Comparison of ENCODE assay signal across 7 cellular contexts in genomic region chr14:106706488-106706887, GRCh38.
DNase-seq lines count a peak whose midpoint lies in the region; ATAC-seq and TF ChIP-seq lines count a peak whose summit lies in the region.
"Not testable (repeated sequence)": the region's sequence is repeated elsewhere in the genome, so short reads cannot be mapped to it uniquely, and the experiment has no call there.

No MANE protein-coding gene starts in this region.

- H3K4me3 ChIP-seq in CD8-positive, alpha-beta T cell (ENCODE audit: low read depth, low read length); Karpas-422 (ENCODE audit: low read length); OCI-LY7 (ENCODE audit: low read depth, low read length, poor library complexity, severe bottlenecking): not testable (repeated sequence)

- not testable (repeated sequence) for H2AFZ ChIP-seq in Karpas-422 (ENCODE audit: low read length); OCI-LY7 (ENCODE audit: low read length)

- H3K9me2 ChIP-seq in Karpas-422 (replicated peaks; ENCODE audit: insufficient read depth, low read length); OCI-LY7 (ENCODE audit: insufficient read depth, low read length): not testable (repeated sequence)

- not testable (repeated sequence) for H3K9ac ChIP-seq in Karpas-422 (ENCODE audit: low read length)

- not testable (repeated sequence) for H3K4me2 ChIP-seq in Karpas-422 (ENCODE audit: low read depth, low read length, poor library complexity, severe bottlenecking); OCI-LY7 (ENCODE audit: low read length)

- H3K9me3 Mint-ChIP-seq in CD8-positive, alpha-beta T cell; activated naive CD4-positive, alpha-beta T cell treated with anti-CD3 and anti-CD28 coated beads, Interleukin-2, amount 10 ng/mL, durations not matched to agents 7 days and 5 days: not testable (repeated sequence)

- H3K79me2 ChIP-seq in Karpas-422 (ENCODE audit: low read length); OCI-LY7 (ENCODE audit: insufficient read depth, low read depth, low read length): not testable (repeated sequence)

- not testable (repeated sequence) for H3K4me3 Mint-ChIP-seq in CD8-positive, alpha-beta T cell; activated naive CD4-positive, alpha-beta T cell treated with anti-CD3 and anti-CD28 coated beads, Interleukin-2, amount 10 ng/mL, durations not matched to agents 7 days and 5 days

- H4K20me1 ChIP-seq in Karpas-422 (ENCODE audit: insufficient read depth, low read depth, low read length); OCI-LY7 (ENCODE audit: insufficient read depth, low read length): not testable (repeated sequence)

- not testable (repeated sequence) for BruUV-seq in OCI-LY7 (replicated peaks; lab: Mats Ljungman, UMichigan)

- not testable (repeated sequence) for H3K36me3 ChIP-seq in CD8-positive, alpha-beta T cell (ENCODE audit: insufficient read depth, low read length); Karpas-422 (ENCODE audit: insufficient read depth, low read length); OCI-LY7 (ENCODE audit: insufficient read depth, low read length)

- H3K4me1 Mint-ChIP-seq in CD8-positive, alpha-beta T cell (ENCODE audit: low read depth), result not testable (repeated sequence)
- peaks cover 12% of the 10 kb centered on the region for H3K4me1 Mint-ChIP-seq in activated naive CD4-positive, alpha-beta T cell treated with anti-CD3 and anti-CD28 coated beads, Interleukin-2, amount 10 ng/mL, durations not matched to agents 7 days and 5 days

- H3K4me1 ChIP-seq in CD8-positive, alpha-beta T cell (ENCODE audit: insufficient read depth, low read length); Karpas-422 (ENCODE audit: low read length); OCI-LY7 (ENCODE audit: insufficient read depth, low read length, poor library complexity, severe bottlenecking): not testable (repeated sequence)

- peak; percentile 61 for ATAC-seq in CD8-positive, alpha-beta T cell

- H3K36me3 Mint-ChIP-seq in CD8-positive, alpha-beta T cell; activated naive CD4-positive, alpha-beta T cell treated with anti-CD3 and anti-CD28 coated beads, Interleukin-2, amount 10 ng/mL, durations not matched to agents 7 days and 5 days: not testable (repeated sequence)

- POLR2A ChIA-PET in CD8-positive, alpha-beta T cell (lab: Charles Lee); OCI-LY7 (lab: Charles Lee): not testable (repeated sequence)

- H3K27ac Mint-ChIP-seq in CD8-positive, alpha-beta T cell; activated naive CD4-positive, alpha-beta T cell treated with anti-CD3 and anti-CD28 coated beads, Interleukin-2, amount 10 ng/mL, durations not matched to agents 7 days and 5 days: not testable (repeated sequence)

- CTCF ChIA-PET in CD8-positive, alpha-beta T cell (lab: Charles Lee), result interaction anchor here (1.2 to 1.8 kb wide), 2 partner anchors 12 to 45 kb away, joined by 5 to 6 read pairs; no protein-coding TSS in a partner anchor
- CTCF ChIA-PET in OCI-LY7 (lab: Charles Lee; ENCODE audit: unreplicated experiment); activated naive CD4-positive, alpha-beta T cell treated with anti-CD3 and anti-CD28 coated beads, Interleukin-2, amount 10 ng/mL, durations not matched to agents 7 days and 5 days (lab: Charles Lee): not testable (repeated sequence)

- H3K27ac ChIP-seq in CD8-positive, alpha-beta T cell (ENCODE audit: low read depth, low read length); Karpas-422 (ENCODE audit: low read length); OCI-LY7 (ENCODE audit: low read depth, low read length, poor library complexity, severe bottlenecking): not testable (repeated sequence)

- H3K9me3 ChIP-seq in CD8-positive, alpha-beta T cell (ENCODE audit: low read length); Karpas-422 (ENCODE audit: low read length); OCI-LY7 (ENCODE audit: low read length): not testable (repeated sequence)

- H3K27me3 Mint-ChIP-seq in CD8-positive, alpha-beta T cell (ENCODE audit: low read depth); activated naive CD4-positive, alpha-beta T cell treated with anti-CD3 and anti-CD28 coated beads, Interleukin-2, amount 10 ng/mL, durations not matched to agents 7 days and 5 days: not testable (repeated sequence)

- intact Hi-C loops in CD8-positive, alpha-beta T cell (cut with DNase I, micrococcal nuclease); OCI-LY7 (cut with micrococcal nuclease; ENCODE audit: unreplicated experiment): not testable (repeated sequence)

- H3K27me3 ChIP-seq in CD8-positive, alpha-beta T cell (ENCODE audit: insufficient read depth, low read length); Karpas-422 (ENCODE audit: low read length): not testable (repeated sequence)

- TF ChIP-seq CTCF in CD8-positive, alpha-beta T cell (IDR thresholded peaks at IDR 0.05); OCI-LY7 (conservative IDR thresholded peaks at IDR 0.05; ENCODE audit: low read length): not testable (repeated sequence)
- peak; percentile 28; the same call in 1 of the 2 replicates for TF ChIP-seq CTCF in GM12874 (IDR thresholded peaks at IDR 0.05; ENCODE audit: insufficient read depth, low read depth, low read length)

- not testable (repeated sequence) for DNase-seq in CD8-positive, alpha-beta T cell
- peak; percentile 65 for DNase-seq in Karpas-422
- DNase-seq in OCI-LY7 (ENCODE audit: low spot score), result peak; percentile 16
- peak; percentile 26 for DNase-seq in activated CD4-positive, alpha-beta T cell treated with anti-CD3 and anti-CD28 coated beads for 48 hours
- peak; percentile 35 for DNase-seq in activated naive CD4-positive, alpha-beta T cell treated with anti-CD3 and anti-CD28 coated beads, Interleukin-2, amount 10 ng/mL, durations not matched to agents 7 days and 5 days
- DNase-seq in stimulated activated CD8-positive, alpha-beta memory T cell treated with anti-CD3 and anti-CD28 coated beads, Interleukin-4, amount 100 ng/mL, for 48 hours, result peak; percentile 37
